In genomic region chr16:89155184-89155679, GRCh38 we compare ENCODE assay signal across 9 cellular contexts. TPM values are rescaled to one million over a fixed set of nuclear protein-coding genes. Genes with fewer than 3 reads are reported as not detected.
DNase-seq lines count a peak whose midpoint lies in the region; ATAC-seq and TF ChIP-seq lines count a peak whose summit lies in the region.
"Had no signal": no experiment of that assay in that cellular context is flagged by ENCODE, and none has a peak within 500 bp of the region (broad histone marks: within the 10 kb centered on the region; RNA-seq: fewer than 3 reads in every experiment).

No MANE protein-coding gene starts in this region.

- intact Hi-C loops in esophagus muscularis mucosa (cut with DNase I), result no loop called here

- H3K27ac Mint-ChIP-seq in memory B cell, result peak overlapping the region; percentile 67
- no peak overlapping the region for H3K27ac Mint-ChIP-seq in activated CD4-positive, alpha-beta memory T cell treated with anti-CD3 and anti-CD28 coated beads, Interleukin-2, amount 10 ng/mL, durations not matched to agents 7 days and 5 days

- H3K4me3 Mint-ChIP-seq in memory B cell, result no peak overlapping the region
- no peak overlapping the region for H3K4me3 Mint-ChIP-seq in activated CD4-positive, alpha-beta memory T cell treated with anti-CD3 and anti-CD28 coated beads, Interleukin-2, amount 10 ng/mL, durations not matched to agents 7 days and 5 days

- no peak overlapping the region for H3K4me3 ChIP-seq in esophagus muscularis mucosa

- POLR2A ChIA-PET in activated CD4-positive, alpha-beta memory T cell treated with anti-CD3 and anti-CD28 coated beads, Interleukin-2, amount 10 ng/mL, durations not matched to agents 7 days and 5 days (lab: Charles Lee), result interaction anchor here (1.0 kb wide), 1 partner anchor 61 kb away, joined by 3 read pairs; no protein-coding TSS in a partner anchor

- H3K27ac ChIP-seq in esophagus muscularis mucosa (replicated peaks in 1 of 4), result peak overlapping the region in 2 of 4 donors; percentile 39 to 45
- H3K27ac ChIP-seq: KMS-11, neutrophil had no signal

- peaks cover 29 to 35% (median 30%) of the 10 kb centered on the region in 4 donors for H3K4me1 ChIP-seq in esophagus muscularis mucosa

- DNase-seq in M059J (ENCODE audit: low read depth), result peak; percentile 49
- DNase-seq in esophagus muscularis mucosa (ENCODE audit: extremely low spot score), result peak; percentile 94
- DNase-seq in memory B cell (ENCODE audit: low spot score in 2 of 2), result no peak
- peak; percentile 81 for DNase-seq in ureter (ENCODE audit: low spot score)
- DNase-seq in C1 segment of cervical spinal cord (lab: John Stamatoyannopoulos, UW), result no peak
- DNase-seq in activated CD4-positive, alpha-beta memory T cell treated with anti-CD3 and anti-CD28 coated beads, Interleukin-2, amount 10 ng/mL, durations not matched to agents 7 days and 5 days, result no peak

- H3K9me3 ChIP-seq in esophagus muscularis mucosa, result no peaks in the 10 kb centered on the region
- H3K9me3 ChIP-seq: neutrophil had no signal

- TF ChIP-seq EP300 in esophagus muscularis mucosa (IDR thresholded peaks at IDR 0.05), result peak; percentile 10

- H3K4me1 Mint-ChIP-seq in memory B cell, result peaks cover 23% of the 10 kb centered on the region
- H3K4me1 Mint-ChIP-seq in activated CD4-positive, alpha-beta memory T cell treated with anti-CD3 and anti-CD28 coated beads, Interleukin-2, amount 10 ng/mL, durations not matched to agents 7 days and 5 days, result no peaks in the 10 kb centered on the region

- TF ChIP-seq POLR2A in esophagus muscularis mucosa (IDR thresholded peaks at IDR 0.05; ENCODE audit: low read depth), result no peak

- ATAC-seq in memory B cell (ENCODE audit: low read depth) (no peak), HG03442 (IDR thresholded peaks at IDR 0.05; ENCODE audit: unreplicated experiment) (no peak)

- no peaks in the 10 kb centered on the region for H3K27me3 Mint-ChIP-seq in memory B cell
- no peaks in the 10 kb centered on the region for H3K27me3 Mint-ChIP-seq in activated CD4-positive, alpha-beta memory T cell treated with anti-CD3 and anti-CD28 coated beads, Interleukin-2, amount 10 ng/mL, durations not matched to agents 7 days and 5 days

- no peaks in the 10 kb centered on the region for H3K9me3 Mint-ChIP-seq in memory B cell
- H3K9me3 Mint-ChIP-seq in activated CD4-positive, alpha-beta memory T cell treated with anti-CD3 and anti-CD28 coated beads, Interleukin-2, amount 10 ng/mL, durations not matched to agents 7 days and 5 days, result peaks cover 11% of the 10 kb centered on the region

- peaks cover 0 to 6% (median 0%) of the 10 kb centered on the region in 4 donors for H3K27me3 ChIP-seq in esophagus muscularis mucosa

- no peak for TF ChIP-seq CTCF in esophagus muscularis mucosa (IDR thresholded peaks at IDR 0.05)

- WGBS in esophagus muscularis mucosa, result 27% methylated on average over 7 of the region's 19 CpGs

- H3K36me3 Mint-ChIP-seq in memory B cell, result peaks cover 13% of the 10 kb centered on the region
- peaks cover 13% of the 10 kb centered on the region for H3K36me3 Mint-ChIP-seq in activated CD4-positive, alpha-beta memory T cell treated with anti-CD3 and anti-CD28 coated beads, Interleukin-2, amount 10 ng/mL, durations not matched to agents 7 days and 5 days (ENCODE audit: low read depth)

- CTCF ChIA-PET in activated CD4-positive, alpha-beta memory T cell treated with anti-CD3 and anti-CD28 coated beads, Interleukin-2, amount 10 ng/mL, durations not matched to agents 7 days and 5 days (lab: Charles Lee), result no interaction called here

- H3K36me3 ChIP-seq in esophagus muscularis mucosa, result peaks cover 3 to 26% (median 20%) of the 10 kb centered on the region in 4 donors

RNA-seq across cellular contexts. Expression of gene CDH15, which starts 16.3 kb away (rescaled TPM):
- 0.10 TPM in 1 of 2 replicates, not detected in the other for total RNA-seq in M059J (2014; rRNA removed; shearing (Covaris generic))
- total RNA-seq in esophagus muscularis mucosa, result under 1 TPM in 3 of 4 donors, not detected in 1; under 0.01 to 0.17 (median 0.13) TPM
- total RNA-seq in ureter, result not detected
- total RNA-seq in activated CD4-positive, alpha-beta memory T cell treated with anti-CD3 and anti-CD28 coated beads, Interleukin-2, amount 10 ng/mL, durations not matched to agents 7 days and 5 days, result not detected

RNA-seq across cellular contexts. Expression of gene SLC22A31, which starts 45.1 kb away (rescaled TPM):
- total RNA-seq in M059J (2014; rRNA removed; shearing (Covaris generic)), result not detected in 2 replicates
- total RNA-seq in esophagus muscularis mucosa (under 1 TPM in 1 of 4 donors, not detected in 3; 0.26 TPM), ureter (2.5 TPM)
- total RNA-seq in activated CD4-positive, alpha-beta memory T cell treated with anti-CD3 and anti-CD28 coated beads, Interleukin-2, amount 10 ng/mL, durations not matched to agents 7 days and 5 days, result under 1 TPM; 0.23 to 0.53 TPM

Comparison
In these comparisons a context has a peak if more than half of its experiments do, and no peak if none do; other contexts are left out.
1. DNase-seq: peak in M059J (single experiment), esophagus muscularis mucosa (single experiment) and ureter (single experiment); none in memory B cell (0 of 2), C1 segment of cervical spinal cord (0 of 14) and activated CD4-positive, alpha-beta memory T cell treated with anti-CD3 and anti-CD28 coated beads, Interleukin-2, amount 10 ng/mL, durations not matched to agents 7 days and 5 days (single experiment).